22 cellular contexts compared by ENCODE assay signal in the genomic region with DNA sequence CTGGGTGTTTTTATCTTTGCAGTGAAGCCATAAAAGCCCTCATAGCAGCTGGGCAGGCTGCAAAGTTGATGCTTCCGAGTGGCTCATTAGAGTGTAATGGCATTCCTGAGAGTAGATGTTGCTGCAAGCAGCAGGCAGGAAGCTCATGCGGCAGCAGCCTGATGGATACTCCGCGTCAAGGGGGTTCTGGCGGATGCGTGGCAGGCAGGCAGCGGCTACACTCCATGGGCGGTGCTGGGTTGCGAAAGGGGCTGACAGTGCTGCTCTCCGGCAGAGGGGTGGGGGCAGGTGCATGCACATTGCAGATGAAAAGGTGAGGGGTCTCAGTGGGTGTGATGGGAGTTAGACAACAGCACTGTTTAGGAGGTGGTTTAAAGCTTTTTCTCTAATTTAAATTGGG.
"Had no signal": no experiment of that assay in that cellular context is flagged by ENCODE, and none has a peak within 500 bp of the region (broad histone marks: within the 10 kb centered on the region; RNA-seq: fewer than 3 reads in every experiment).

No MANE protein-coding gene starts in this region.

- H3K9me3 ChIP-seq: colonic mucosa, left ventricle myocardium inferior, lower lobe of right lung, pancreas, prostate gland, right lobe of liver, suprapubic skin, thyroid gland had no signal

- H3K4me3 Mint-ChIP-seq: memory B cell; naive B cell; neural crest cell; stimulated activated effector memory CD8-positive, alpha-beta T cell treated with anti-CD3 and anti-CD28 coated beads, Interleukin-12 subunit alpha, Interleukin-12 subunit beta, amount 100 ng/mL, for 72 hours; type B pancreatic cell had no signal

- H3K4me1 ChIP-seq: colonic mucosa, foreskin keratinocyte, left ventricle myocardium inferior, lower lobe of right lung, pancreas, prostate gland, right lobe of liver, suprapubic skin, thyroid gland had no signal

- H3K27me3 ChIP-seq: colonic mucosa, foreskin keratinocyte, pancreas, right lobe of liver, thyroid gland had no signal

- H3K4me3 ChIP-seq: colonic mucosa, left ventricle myocardium inferior, lower lobe of right lung, pancreas, prostate gland, right lobe of liver, suprapubic skin, thyroid gland had no signal

- H3K27ac ChIP-seq: colonic mucosa, foreskin keratinocyte, left ventricle myocardium inferior, lower lobe of right lung, pancreas, prostate gland, right lobe of liver, suprapubic skin, thyroid gland had no signal

- DNase-seq: colonic mucosa; dermis blood vessel endothelial cell; erythroblast; foreskin keratinocyte; hippocampal formation; left ventricle myocardium inferior; lower lobe of right lung; midbrain; naive B cell; nucleus accumbens; pancreas; right lobe of liver; stimulated activated CD4-positive, alpha-beta T cell treated with anti-CD3 and anti-CD28 coated beads, Interleukin-4, amount 100 ng/mL, for 1 hour; stimulated activated CD8-positive, alpha-beta memory T cell treated with anti-CD3 and anti-CD28 coated beads, Interleukin-4, amount 100 ng/mL, for 48 hours; stimulated activated naive CD8-positive, alpha-beta T cell treated with anti-CD3 and anti-CD28 coated beads, Interleukin-15, Interleukin-2, amounts not matched to agents 100 U/mL and 50 U/mL, for 24 hours; thyroid gland had no signal

- H3K36me3 ChIP-seq: colonic mucosa, left ventricle myocardium inferior, lower lobe of right lung, pancreas, prostate gland, right lobe of liver, suprapubic skin, thyroid gland had no signal

- H3K27ac Mint-ChIP-seq: memory B cell; naive B cell; stimulated activated effector memory CD8-positive, alpha-beta T cell treated with anti-CD3 and anti-CD28 coated beads, Interleukin-12 subunit alpha, Interleukin-12 subunit beta, amount 100 ng/mL, for 72 hours; type B pancreatic cell had no signal

- H3K4me1 Mint-ChIP-seq: memory B cell; naive B cell; neural crest cell; stimulated activated effector memory CD8-positive, alpha-beta T cell treated with anti-CD3 and anti-CD28 coated beads, Interleukin-12 subunit alpha, Interleukin-12 subunit beta, amount 100 ng/mL, for 72 hours had no signal

- H3K9me3 Mint-ChIP-seq: neural crest cell; stimulated activated effector memory CD8-positive, alpha-beta T cell treated with anti-CD3 and anti-CD28 coated beads, Interleukin-12 subunit alpha, Interleukin-12 subunit beta, amount 100 ng/mL, for 72 hours; type B pancreatic cell had no signal

- H3K36me3 Mint-ChIP-seq: memory B cell; naive B cell; stimulated activated effector memory CD8-positive, alpha-beta T cell treated with anti-CD3 and anti-CD28 coated beads, Interleukin-12 subunit alpha, Interleukin-12 subunit beta, amount 100 ng/mL, for 72 hours; type B pancreatic cell had no signal
